28 cellular contexts compared by ENCODE assay signal in the genomic region with DNA sequence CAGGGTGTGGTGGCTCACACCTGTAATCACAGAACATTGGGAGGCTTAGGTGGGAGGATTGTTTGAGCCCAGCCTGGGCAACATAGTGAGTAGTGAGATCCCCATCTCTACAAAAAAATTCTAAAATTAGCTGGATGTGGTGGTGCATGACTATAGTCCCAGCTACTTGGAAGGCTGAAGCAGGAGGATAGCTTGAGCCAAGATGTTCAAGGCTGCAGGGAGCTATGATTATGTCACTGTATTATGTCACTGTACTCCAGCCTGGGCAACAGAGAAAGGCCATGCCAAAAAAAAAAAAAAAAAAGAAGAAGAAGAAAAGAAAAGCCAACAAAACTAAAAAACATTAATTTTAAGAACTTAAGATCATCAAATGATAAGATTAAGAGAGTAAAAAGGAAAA.
"Had no signal": no experiment of that assay in that cellular context is flagged by ENCODE, and none has a peak within 500 bp of the region (broad histone marks: within the 10 kb centered on the region; RNA-seq: fewer than 3 reads in every experiment).

No MANE protein-coding gene starts in this region.

- H3K27me3 ChIP-seq: dorsolateral prefrontal cortex, esophagus squamous epithelium, gastrocnemius medialis, hepatocyte had no signal

- H3K4me3 Mint-ChIP-seq: immature natural killer cell; mesothelial cell of epicardium; naive B cell; naive thymus-derived CD8-positive, alpha-beta T cell had no signal

- ATAC-seq: gastrocnemius medialis; left colon; left lobe of liver; lower lobe of right lung; mucosa of descending colon; naive thymus-derived CD8-positive, alpha-beta T cell had no signal

- H3K4me1 Mint-ChIP-seq: immature natural killer cell, mesothelial cell of epicardium, naive B cell had no signal

- H3K9me3 ChIP-seq: esophagus squamous epithelium, gastrocnemius medialis, left ventricle myocardium inferior, lower lobe of right lung, mucosa of descending colon had no signal

- H3K36me3 ChIP-seq: esophagus squamous epithelium, gastrocnemius medialis, left ventricle myocardium inferior, lower lobe of right lung had no signal

- H3K4me2 ChIP-seq: hepatocyte had no signal

- H3K27ac ChIP-seq: coronary artery, dorsolateral prefrontal cortex, epithelial cell of prostate, esophagus squamous epithelium, gastrocnemius medialis, hepatocyte, left ventricle myocardium inferior, lower lobe of right lung had no signal

- H3K36me3 Mint-ChIP-seq: immature natural killer cell; mesothelial cell of epicardium; naive B cell; naive thymus-derived CD8-positive, alpha-beta T cell had no signal

- H3K27ac Mint-ChIP-seq: immature natural killer cell; mesothelial cell of epicardium; naive B cell; naive thymus-derived CD8-positive, alpha-beta T cell had no signal

- DNase-seq: dermis blood vessel endothelial cell; dorsolateral prefrontal cortex; effector CD4-positive, alpha-beta T cell; effector memory CD4-positive, alpha-beta T cell; erythroblast; esophagus squamous epithelium; foreskin fibroblast; foreskin melanocyte; gastrocnemius medialis; glutamatergic neuron; head of caudate nucleus; hypothalamus; immature natural killer cell; islet precursor cell; kidney; kidney glomerular epithelial cell; left colon; left ventricle myocardium inferior; lower lobe of right lung; mesenchymal stem cell; mucosa of descending colon; naive B cell; naive thymus-derived CD8-positive, alpha-beta T cell had no signal

- H2AFZ ChIP-seq: hepatocyte had no signal

- H3K9me3 Mint-ChIP-seq: immature natural killer cell, mesothelial cell of epicardium had no signal

- H3K79me2 ChIP-seq: hepatocyte had no signal

- H3K4me1 ChIP-seq: gastrocnemius medialis, left ventricle myocardium inferior, lower lobe of right lung had no signal

- H3K4me3 ChIP-seq: coronary artery, dorsolateral prefrontal cortex, esophagus squamous epithelium, gastrocnemius medialis, hepatocyte, left ventricle myocardium inferior, lower lobe of right lung, mucosa of descending colon had no signal
